In the genomic region with DNA sequence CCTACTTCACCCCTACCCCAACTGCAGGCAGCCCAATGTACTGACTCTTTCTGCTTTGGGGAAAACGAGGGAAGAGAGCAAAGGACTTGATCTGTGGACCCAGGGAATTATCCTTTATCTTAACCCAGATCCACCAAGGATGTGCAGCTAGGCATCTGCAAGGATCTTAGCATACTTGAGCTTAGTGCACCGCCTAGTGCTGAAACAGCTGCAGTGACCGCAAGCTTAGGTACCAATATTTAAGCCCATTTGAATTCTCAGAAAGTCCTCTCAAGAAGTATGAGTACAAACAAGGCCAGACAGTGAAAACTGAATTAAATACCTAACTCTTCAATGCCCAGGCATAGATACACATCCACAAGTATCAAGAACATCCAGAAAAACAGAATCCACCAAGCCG, we compare ENCODE assay signal across 10 cellular contexts.
A peak's percentile ranks its signal among the peaks of the same experiment; 100 is the strongest.
DNase-seq lines count a peak whose midpoint lies in the region; ATAC-seq, FAIRE-seq and TF ChIP-seq lines count a peak whose summit lies in the region.
"Had no signal": no experiment of that assay in that cellular context is flagged by ENCODE, and none has a peak within 500 bp of the region (broad histone marks: within the 10 kb centered on the region; RNA-seq: fewer than 3 reads in every experiment).

No MANE protein-coding gene starts in this region.

- H3K27ac Mint-ChIP-seq in neural crest cell (ENCODE audit: unreplicated experiment) = no peak overlapping the region
- H3K27ac Mint-ChIP-seq: naive B cell had no signal

- ATAC-seq in HG03342 (IDR thresholded peaks at IDR 0.05; ENCODE audit: unreplicated experiment) (no peak), GM18868 (IDR thresholded peaks at IDR 0.05; ENCODE audit: unreplicated experiment) (no peak)

- no peak overlapping the region for H3K4me3 ChIP-seq in bronchial epithelial cell (ENCODE audit: low read depth, low read length)

- H3K9me3 Mint-ChIP-seq in neural crest cell = peaks cover 9% of the 10 kb centered on the region

- peaks cover 8% of the 10 kb centered on the region for H3K36me3 Mint-ChIP-seq in neural crest cell (ENCODE audit: low read depth)
- H3K36me3 Mint-ChIP-seq: naive B cell had no signal

- no peaks in the 10 kb centered on the region for H3K4me1 Mint-ChIP-seq in neural crest cell
- H3K4me1 Mint-ChIP-seq: naive B cell had no signal

- no peak overlapping the region for H3K4me3 Mint-ChIP-seq in neural crest cell
- H3K4me3 Mint-ChIP-seq: naive B cell had no signal

- peak; percentile 12 for DNase-seq in NCI-H2227 (lab: John Stamatoyannopoulos, UW; ENCODE audit: unreplicated experiment)
- DNase-seq in NCI-H2227 treated with DMSO at 0.1 percent for 48 hours (lab: John Stamatoyannopoulos, UW) = no peak
- peak; percentile 52 for DNase-seq in NCI-H526 treated with DMSO at 0.1 percent for 48 hours (lab: John Stamatoyannopoulos, UW)
- DNase-seq in bronchial epithelial cell (ENCODE audit: low read depth) = peak; percentile 36
- peak; percentile 18 for DNase-seq in neural crest cell (ENCODE audit: low read depth, low spot score)
- DNase-seq in retina = no peak
- DNase-seq: naive B cell; stimulated activated naive CD4-positive, alpha-beta T cell treated with Interleukin-2 at 50 U/mL for 16 hours had no signal

- H3K27me3 ChIP-seq in bronchial epithelial cell (ENCODE audit: control insufficient read depth, insufficient read depth, low read length) = no peaks in the 10 kb centered on the region

- H3K36me3 ChIP-seq in bronchial epithelial cell (ENCODE audit: control insufficient read depth, insufficient read depth, low read length) = no peaks in the 10 kb centered on the region

- TF ChIP-seq CTCF in bronchial epithelial cell (IDR thresholded peaks at IDR 0.05; ENCODE audit: insufficient read depth, low read length, severe bottlenecking) (peak; percentile 27), neural crest cell (conservative IDR thresholded peaks at IDR 0.05) (peak; percentile 75)

- H3K27me3 Mint-ChIP-seq in neural crest cell (ENCODE audit: low read depth) = no peaks in the 10 kb centered on the region
- H3K27me3 Mint-ChIP-seq: naive B cell had no signal

- FAIRE-seq in bronchial epithelial cell (lab: Jason Lieb, UNC) = no peak

Comparison
In these comparisons a context has a peak if more than half of its experiments do, and no peak if none do; other contexts are left out.
1. DNase-seq: peak in NCI-H2227 (single experiment), NCI-H526 treated with DMSO at 0.1 percent for 48 hours (single experiment), bronchial epithelial cell (single experiment) and neural crest cell (single experiment); none in NCI-H2227 treated with DMSO at 0.1 percent for 48 hours (single experiment) and retina (single experiment).